ENCODE assay signal across 9 cellular contexts in the genomic region with DNA sequence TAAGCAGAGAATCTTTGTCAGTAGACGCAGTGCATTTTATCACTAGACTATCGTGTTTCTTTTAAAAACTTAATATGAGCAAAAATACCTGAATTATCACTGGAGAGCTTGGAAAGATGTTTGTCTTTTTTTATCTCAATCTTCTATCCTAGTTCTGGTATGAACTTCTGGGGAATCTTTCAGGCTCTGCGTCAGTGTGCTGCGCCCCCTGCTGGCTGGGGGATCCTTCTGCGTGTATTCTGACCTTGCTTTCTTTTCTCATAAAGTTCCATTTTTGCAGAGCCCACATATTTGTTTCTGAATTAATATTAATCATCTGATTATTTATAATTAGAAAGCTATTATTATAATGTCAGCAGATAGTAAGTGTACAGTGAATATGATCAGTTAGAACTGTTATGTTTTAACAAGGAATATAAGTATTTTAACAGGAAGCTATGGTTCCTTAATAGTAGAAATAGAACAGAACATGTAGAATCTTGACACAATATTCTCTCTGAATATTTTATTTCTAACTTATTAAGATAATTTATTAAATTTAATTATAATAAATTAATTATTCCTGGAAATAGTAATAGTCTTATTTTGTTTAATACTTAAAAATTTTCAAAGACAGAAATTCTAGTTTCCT.
DNase-seq lines count a peak whose midpoint lies in the region; ATAC-seq and TF ChIP-seq lines count a peak whose summit lies in the region.
"Had no signal": no experiment of that assay in that cellular context is flagged by ENCODE, and none has a peak within 500 bp of the region (broad histone marks: within the 10 kb centered on the region; RNA-seq: fewer than 3 reads in every experiment).

No MANE protein-coding gene starts in this region.

- no peak for TF ChIP-seq POLR2A in HCT116 (IDR thresholded peaks at IDR 0.05; ENCODE audit: borderline replicate concordance, extremely low read depth, insufficient read depth, insufficient read length)
- TF ChIP-seq POLR2A in ovary (IDR thresholded peaks at IDR 0.05) = no peak

- no peaks in the 10 kb centered on the region for H3K27me3 Mint-ChIP-seq in activated CD4-positive, alpha-beta T cell treated with anti-CD3 and anti-CD28 coated beads, Interleukin-2, amount 10 ng/mL, durations not matched to agents 7 days and 5 days

- H2AFZ ChIP-seq in HCT116 (ENCODE audit: low read depth, low read length, poor library complexity, severe bottlenecking) (no peak overlapping the region), fibroblast of lung (ENCODE audit: low read length) (no peak overlapping the region)

- H3K4me2 ChIP-seq in HCT116 (ENCODE audit: low read length) = no peak overlapping the region
- H3K4me2 ChIP-seq in fibroblast of lung (ENCODE audit: extremely low read depth, insufficient read depth, low read length) = no peak overlapping the region

- peak in 2 of 3 experiments; percentile 77 to 82; a peak in 4 of 6 replicates for TF ChIP-seq CTCF in HCT116 (IDR thresholded peaks at IDR 0.05 in 2 of 3, conservative IDR thresholded peaks at IDR 0.05 in 1 of 3; ENCODE audit: borderline replicate concordance in 1 of 3, insufficient read depth in 1 of 3, low read depth in 2 of 3, low read length in 2 of 3)
- TF ChIP-seq CTCF in fibroblast of lung (conservative IDR thresholded peaks at IDR 0.05 in 1 of 2, IDR thresholded peaks at IDR 0.05 in 1 of 2; ENCODE audit: low read depth in 1 of 2, low read length in 2 of 2) = peak; percentile 60 to 87
- TF ChIP-seq CTCF in ovary (IDR thresholded peaks at IDR 0.05) = peak in 1 of 3 donors; percentile 35

- CTCF ChIA-PET in HCT116 (lab: Charles Lee) = interaction anchor here (1.4 to 2.1 kb wide), 2 partner anchors 18 to 1737 kb away, joined by 3 to 5 read pairs; no protein-coding TSS in a partner anchor
- CTCF ChIA-PET in activated CD4-positive, alpha-beta T cell treated with anti-CD3 and anti-CD28 coated beads, Interleukin-2, amount 10 ng/mL, durations not matched to agents 7 days and 5 days (lab: Charles Lee) = no interaction called here

- no peak for TF ChIP-seq EP300 in ovary (IDR thresholded peaks at IDR 0.05)

- no peaks in the 10 kb centered on the region for H3K9me3 Mint-ChIP-seq in activated CD4-positive, alpha-beta T cell treated with anti-CD3 and anti-CD28 coated beads, Interleukin-2, amount 10 ng/mL, durations not matched to agents 7 days and 5 days

- H3K4me3 Mint-ChIP-seq in activated CD4-positive, alpha-beta T cell treated with anti-CD3 and anti-CD28 coated beads, Interleukin-2, amount 10 ng/mL, durations not matched to agents 7 days and 5 days = no peak overlapping the region

- H3K4me3 ChIP-seq in HCT116 (replicated peaks in 1 of 2; ENCODE audit: low read depth in 1 of 2, low read length in 2 of 2) (no peak overlapping the region), fibroblast of lung (replicated peaks in 1 of 4; ENCODE audit: control extremely low read depth in 1 of 4, insufficient read depth in 1 of 4, low read depth in 3 of 4, low read length in 4 of 4) (no peak overlapping the region), ovary (no peak overlapping the region)

- DNase-seq in Right ventricle myocardium superior = peak; percentile 58
- DNase-seq in Right ventricle myocardium inferior (ENCODE audit: missing footprints) = no peak
- no peak for DNase-seq in HCT116 (ENCODE audit: low read depth, low spot score)
- DNase-seq in MV-4-11 (lab: John Stamatoyannopoulos, UW) = peak; percentile 41
- DNase-seq in activated CD4-positive, alpha-beta T cell treated with anti-CD3 and anti-CD28 coated beads, Interleukin-2, amount 10 ng/mL, durations not matched to agents 7 days and 5 days = peak; percentile 52
- peak; percentile 33 to 52 for DNase-seq in fibroblast of lung (ENCODE audit: low read depth in 2 of 2)
- peak in 3 of 5 donors; percentile 24 to 47 (median 39) for DNase-seq in ovary
- no peak for DNase-seq in HuH-7.5 (ENCODE audit: low spot score)

- H3K36me3 Mint-ChIP-seq in activated CD4-positive, alpha-beta T cell treated with anti-CD3 and anti-CD28 coated beads, Interleukin-2, amount 10 ng/mL, durations not matched to agents 7 days and 5 days (ENCODE audit: low read depth) = no peaks in the 10 kb centered on the region

- no peaks in the 10 kb centered on the region for H3K9me2 ChIP-seq in HCT116 (ENCODE audit: insufficient read depth)

- TF ChIP-seq RAD21 in HCT116 (IDR thresholded peaks at IDR 0.05; ENCODE audit: low read depth) = peak; percentile 35; the same call in 1 of the 2 replicates

- H3K27ac ChIP-seq in HCT116 (ENCODE audit: low read depth, low read length) (no peak overlapping the region), fibroblast of lung (ENCODE audit: insufficient read depth, low read length) (no peak overlapping the region), ovary (no peak overlapping the region)

- no peaks in the 10 kb centered on the region for H3K4me1 Mint-ChIP-seq in activated CD4-positive, alpha-beta T cell treated with anti-CD3 and anti-CD28 coated beads, Interleukin-2, amount 10 ng/mL, durations not matched to agents 7 days and 5 days

- POLR2A ChIA-PET in HCT116 (lab: Charles Lee) = no interaction called here
- POLR2A ChIA-PET in activated CD4-positive, alpha-beta T cell treated with anti-CD3 and anti-CD28 coated beads, Interleukin-2, amount 10 ng/mL, durations not matched to agents 7 days and 5 days (lab: Charles Lee) = no interaction called here

- H3K9ac ChIP-seq in HCT116 (ENCODE audit: low read length) (no peak overlapping the region), fibroblast of lung (ENCODE audit: insufficient read depth, low read length) (no peak overlapping the region)

- WGBS in ovary, 3 donors = 33 to 41% (median 34%) methylated on average over 5 of the region's 5 CpGs

- H4K20me1 ChIP-seq in HCT116 (ENCODE audit: insufficient read depth) = no peaks in the 10 kb centered on the region
- H4K20me1 ChIP-seq in fibroblast of lung (ENCODE audit: control insufficient read depth, extremely low read depth, insufficient read depth, low read length) = no peaks in the 10 kb centered on the region

- intact Hi-C loops in Right ventricle myocardium superior (cut with DNase I) (no loop called here), Right ventricle myocardium inferior (cut with DNase I) (loop anchor here (2.0 to 5.0 kb wide), 2 partner anchors 1314 to 1398 kb away; no protein-coding TSS in a partner anchor), HCT116 (cut with micrococcal nuclease) (loop anchor here (1.0 to 5.0 kb wide), 2 partner anchors 1314 to 1738 kb away; no protein-coding TSS in a partner anchor), ovary (cut with DNase I) (no loop called here)

- H3K9me3 ChIP-seq in HCT116 (ENCODE audit: control insufficient read depth in 1 of 2, insufficient read depth in 1 of 2, low read depth in 1 of 2, low read length in 2 of 2) (peaks cover under 1 to 3% of the 10 kb centered on the region in 2 experiments; a peak in 1 of 4 replicates), fibroblast of lung (ENCODE audit: control insufficient read depth, insufficient read depth, low read depth, low read length) (no peaks in the 10 kb centered on the region), ovary (no peaks in the 10 kb centered on the region)

- H3K27me3 ChIP-seq in HCT116 (ENCODE audit: insufficient read depth, low read length) (no peaks in the 10 kb centered on the region), fibroblast of lung (ENCODE audit: control insufficient read depth, insufficient read depth, low read length) (no peaks in the 10 kb centered on the region), ovary (no peaks in the 10 kb centered on the region)

- BruUV-seq in HCT116 (replicated peaks; lab: Mats Ljungman, UMichigan) = no TSS peak

- H3K27ac Mint-ChIP-seq in activated CD4-positive, alpha-beta T cell treated with anti-CD3 and anti-CD28 coated beads, Interleukin-2, amount 10 ng/mL, durations not matched to agents 7 days and 5 days = no peak overlapping the region

- RAD21 ChIA-PET in HCT116 (lab: Charles Lee; ENCODE audit: low non-redundant PET in 1 of 2, low total read pairs in 2 of 2, uncharacterized antibody in 2 of 2, unreplicated experiment in 2 of 2) = no interaction called here

- H3K79me2 ChIP-seq in HCT116 (ENCODE audit: insufficient read depth, low read length) = no peaks in the 10 kb centered on the region
- no peaks in the 10 kb centered on the region for H3K79me2 ChIP-seq in fibroblast of lung (ENCODE audit: control insufficient read depth, insufficient read depth, low read length)

- H3K36me3 ChIP-seq in HCT116 (ENCODE audit: control insufficient read depth in 1 of 2, insufficient read depth in 2 of 2, low read length in 2 of 2) (no peaks in the 10 kb centered on the region), fibroblast of lung (ENCODE audit: control insufficient read depth, insufficient read depth, low read length) (no peaks in the 10 kb centered on the region), ovary (no peaks in the 10 kb centered on the region)

- ATAC-seq in Right ventricle myocardium superior (ENCODE audit: poor library complexity) = no peak
- ATAC-seq in Right ventricle myocardium inferior = no peak
- no peak for ATAC-seq in HCT116
- ATAC-seq: left colon had no signal

- no peaks in the 10 kb centered on the region for H3K4me1 ChIP-seq in HCT116 (ENCODE audit: control insufficient read depth in 1 of 2, insufficient read depth in 2 of 2, low read length in 2 of 2)
- no peaks in the 10 kb centered on the region for H3K4me1 ChIP-seq in fibroblast of lung (ENCODE audit: control insufficient read depth, extremely low read depth, insufficient read depth, low read length)
- H3K4me1 ChIP-seq in ovary (ENCODE audit: insufficient read depth) = no peaks in the 10 kb centered on the region

TF ChIP-seq in HCT116, 20 proteins besides CTCF, POLR2A, EP300 and RAD21 (continues in another document):
- no peak for TF ChIP-seq ELF1 (IDR thresholded peaks at IDR 0.05; ENCODE audit: borderline replicate concordance, low read depth)
- no peak for TF ChIP-seq ZBTB33 (IDR thresholded peaks at IDR 0.05; ENCODE audit: extremely low read depth, insufficient replicate concordance, low read length)
- no peak for TF ChIP-seq TCF7L2 (IDR thresholded peaks at IDR 0.05; ENCODE audit: borderline replicate concordance, extremely low read depth, insufficient read depth, insufficient read length)
- TF ChIP-seq SP1 (IDR thresholded peaks at IDR 0.05; ENCODE audit: low read depth) = no peak
- TF ChIP-seq FOSL1 (IDR thresholded peaks at IDR 0.05; ENCODE audit: low read depth) = no peak

Comparison
In these comparisons a context has a peak if more than half of its experiments do, and no peak if none do; other contexts are left out.
1. DNase-seq: peak in Right ventricle myocardium superior (single experiment), MV-4-11 (single experiment), activated CD4-positive, alpha-beta T cell treated with anti-CD3 and anti-CD28 coated beads, Interleukin-2, amount 10 ng/mL, durations not matched to agents 7 days and 5 days (single experiment), fibroblast of lung (2 of 2) and ovary (3 of 5); none in Right ventricle myocardium inferior (single experiment), HCT116 (single experiment) and HuH-7.5 (single experiment).
2. intact Hi-C loops: an anchor here in Right ventricle myocardium inferior (2.0 to 5.0 kb wide) and HCT116 (1.0 to 5.0 kb wide); none called in Right ventricle myocardium superior and ovary.